9 cellular contexts compared by ENCODE assay signal in genomic region chr4:152640058-152640921, GRCh38. TPM values are rescaled to one million over a fixed set of nuclear protein-coding genes. Genes with fewer than 3 reads are reported as not detected.
DNase-seq lines count a peak whose midpoint lies in the region; ATAC-seq and TF ChIP-seq lines count a peak whose summit lies in the region.
"Had no signal": no experiment of that assay in that cellular context is flagged by ENCODE, and none has a peak within 500 bp of the region (broad histone marks: within the 10 kb centered on the region; RNA-seq: fewer than 3 reads in every experiment).

No MANE protein-coding gene starts in this region.

- H3K4me1 Mint-ChIP-seq in activated CD8-positive, alpha-beta T cell treated with anti-CD3 and anti-CD28 coated beads for 36 hours (ENCODE audit: low read depth): peaks cover 34% of the 10 kb centered on the region
- H3K4me1 Mint-ChIP-seq in activated CD8-positive, alpha-beta T cell treated with anti-CD3 and anti-CD28 coated beads, Interleukin-2, amount 10 ng/mL, durations not matched to agents 7 days and 5 days (ENCODE audit: low read depth): peaks cover 16% of the 10 kb centered on the region
- no peaks in the 10 kb centered on the region for H3K4me1 Mint-ChIP-seq in chondrocyte (ENCODE audit: low read depth)
- no peaks in the 10 kb centered on the region for H3K4me1 Mint-ChIP-seq in mesothelial cell of epicardium

- H3K27me3 Mint-ChIP-seq in activated CD8-positive, alpha-beta T cell treated with anti-CD3 and anti-CD28 coated beads for 36 hours: no peaks in the 10 kb centered on the region
- H3K27me3 Mint-ChIP-seq in activated CD8-positive, alpha-beta T cell treated with anti-CD3 and anti-CD28 coated beads, Interleukin-2, amount 10 ng/mL, durations not matched to agents 7 days and 5 days (ENCODE audit: low read depth): no peaks in the 10 kb centered on the region
- H3K27me3 Mint-ChIP-seq in chondrocyte (ENCODE audit: low read depth): no peaks in the 10 kb centered on the region
- no peaks in the 10 kb centered on the region for H3K27me3 Mint-ChIP-seq in mesothelial cell of epicardium (ENCODE audit: low read depth)

- POLR2A ChIA-PET in activated CD8-positive, alpha-beta T cell treated with anti-CD3 and anti-CD28 coated beads for 36 hours (lab: Charles Lee): interaction anchor here (0.7 kb wide), 1 partner anchor 174 kb away, joined by 3 read pairs; no protein-coding TSS in a partner anchor
- POLR2A ChIA-PET in activated CD8-positive, alpha-beta T cell treated with anti-CD3 and anti-CD28 coated beads, Interleukin-2, amount 10 ng/mL, durations not matched to agents 7 days and 5 days (lab: Charles Lee): interaction anchor here (0.5 kb wide), 1 partner anchor 39 kb away, joined by 3 read pairs; no protein-coding TSS in a partner anchor

- no peaks in the 10 kb centered on the region for H3K9me3 Mint-ChIP-seq in activated CD8-positive, alpha-beta T cell treated with anti-CD3 and anti-CD28 coated beads for 36 hours
- no peaks in the 10 kb centered on the region for H3K9me3 Mint-ChIP-seq in activated CD8-positive, alpha-beta T cell treated with anti-CD3 and anti-CD28 coated beads, Interleukin-2, amount 10 ng/mL, durations not matched to agents 7 days and 5 days (ENCODE audit: insufficient read depth)
- H3K9me3 Mint-ChIP-seq in chondrocyte (ENCODE audit: low read depth) (no peaks in the 10 kb centered on the region), mesothelial cell of epicardium (no peaks in the 10 kb centered on the region)
- H3K9me3 Mint-ChIP-seq: activated naive CD4-positive, alpha-beta T cell treated with anti-CD3 and anti-CD28 coated beads, Interleukin-2, amount 50 U/mL, for 72 hours had no signal

- CTCF ChIA-PET in activated CD8-positive, alpha-beta T cell treated with anti-CD3 and anti-CD28 coated beads for 36 hours (lab: Charles Lee): interaction anchor here (0.7 to 11.4 kb wide), 33 partner anchors 10 to 241 kb away, joined by 3 to 149 read pairs (median 4); no protein-coding TSS in a partner anchor
- CTCF ChIA-PET in activated CD8-positive, alpha-beta T cell treated with anti-CD3 and anti-CD28 coated beads, Interleukin-2, amount 10 ng/mL, durations not matched to agents 7 days and 5 days (lab: Charles Lee): interaction anchor here (0.7 to 10.8 kb wide), 34 partner anchors 8 to 487 kb away, joined by 3 to 152 read pairs (median 4); no protein-coding TSS in a partner anchor

- no peak for ATAC-seq in activated CD8-positive, alpha-beta T cell treated with anti-CD3 and anti-CD28 coated beads for 36 hours
- ATAC-seq in activated CD8-positive, alpha-beta T cell treated with anti-CD3 and anti-CD28 coated beads, Interleukin-2, amount 10 ng/mL, durations not matched to agents 7 days and 5 days: no peak
- ATAC-seq in HG03039 (IDR thresholded peaks at IDR 0.05; ENCODE audit: unreplicated experiment): no peak
- ATAC-seq in GM18517 (IDR thresholded peaks at IDR 0.05; ENCODE audit: unreplicated experiment): no peak
- no peak for ATAC-seq in HG03565 (IDR thresholded peaks at IDR 0.05; ENCODE audit: unreplicated experiment)

- DNase-seq in activated CD8-positive, alpha-beta T cell treated with anti-CD3 and anti-CD28 coated beads for 36 hours: no peak
- DNase-seq in activated CD8-positive, alpha-beta T cell treated with anti-CD3 and anti-CD28 coated beads, Interleukin-2, amount 10 ng/mL, durations not matched to agents 7 days and 5 days: no peak
- DNase-seq in NCI-H2196 (lab: John Stamatoyannopoulos, UW; ENCODE audit: unreplicated experiment) (peak; percentile 20), chondrocyte (ENCODE audit: low spot score) (no peak), mesothelial cell of epicardium (ENCODE audit: low spot score in 2 of 2, unreplicated experiment in 2 of 2) (no peak)

- no peak overlapping the region for H3K27ac Mint-ChIP-seq in activated CD8-positive, alpha-beta T cell treated with anti-CD3 and anti-CD28 coated beads for 36 hours
- H3K27ac Mint-ChIP-seq in activated CD8-positive, alpha-beta T cell treated with anti-CD3 and anti-CD28 coated beads, Interleukin-2, amount 10 ng/mL, durations not matched to agents 7 days and 5 days: no peak overlapping the region
- H3K27ac Mint-ChIP-seq in chondrocyte (ENCODE audit: unreplicated experiment): no peak overlapping the region
- no peak overlapping the region for H3K27ac Mint-ChIP-seq in mesothelial cell of epicardium

- intact Hi-C loops in activated CD8-positive, alpha-beta T cell treated with anti-CD3 and anti-CD28 coated beads for 36 hours (cut with micrococcal nuclease): loop anchor here (2.0 kb wide), 1 partner anchor 139 kb away; no protein-coding TSS in a partner anchor

- H3K4me3 Mint-ChIP-seq in activated CD8-positive, alpha-beta T cell treated with anti-CD3 and anti-CD28 coated beads for 36 hours: no peak overlapping the region
- H3K4me3 Mint-ChIP-seq in activated CD8-positive, alpha-beta T cell treated with anti-CD3 and anti-CD28 coated beads, Interleukin-2, amount 10 ng/mL, durations not matched to agents 7 days and 5 days: no peak overlapping the region
- no peak overlapping the region for H3K4me3 Mint-ChIP-seq in chondrocyte (ENCODE audit: unreplicated experiment)
- H3K4me3 Mint-ChIP-seq in mesothelial cell of epicardium: no peak overlapping the region

- peak; percentile 94 for TF ChIP-seq CTCF in activated CD8-positive, alpha-beta T cell treated with anti-CD3 and anti-CD28 coated beads for 36 hours (IDR thresholded peaks at IDR 0.05)
- TF ChIP-seq CTCF in chondrocyte (IDR thresholded peaks at IDR 0.05) (peak; percentile 92), mesothelial cell of epicardium (IDR thresholded peaks at IDR 0.05; ENCODE audit: unreplicated experiment) (peak; percentile 95)

- peaks cover 5% of the 10 kb centered on the region for H3K36me3 Mint-ChIP-seq in activated CD8-positive, alpha-beta T cell treated with anti-CD3 and anti-CD28 coated beads for 36 hours (ENCODE audit: low read depth)
- H3K36me3 Mint-ChIP-seq in activated CD8-positive, alpha-beta T cell treated with anti-CD3 and anti-CD28 coated beads, Interleukin-2, amount 10 ng/mL, durations not matched to agents 7 days and 5 days (ENCODE audit: low read depth): peaks cover 4% of the 10 kb centered on the region
- H3K36me3 Mint-ChIP-seq in chondrocyte (ENCODE audit: low read depth): no peaks in the 10 kb centered on the region
- H3K36me3 Mint-ChIP-seq in mesothelial cell of epicardium: no peaks in the 10 kb centered on the region

RNA-seq across cellular contexts. Expression of gene TMEM154, which starts 39.5 kb away (rescaled TPM):
- total RNA-seq in activated CD8-positive, alpha-beta T cell treated with anti-CD3 and anti-CD28 coated beads for 36 hours: 10 to 100 TPM; 12.2 to 17.5 TPM
- total RNA-seq in activated CD8-positive, alpha-beta T cell treated with anti-CD3 and anti-CD28 coated beads, Interleukin-2, amount 10 ng/mL, durations not matched to agents 7 days and 5 days: 10 to 100 TPM; 20.0 to 22.2 TPM
- total RNA-seq in chondrocyte (1.8 to 2.9 TPM (median 2.2 TPM) in 3 replicates), mesothelial cell of epicardium (0.75 to 1.2 TPM (median 0.98 TPM) in 3 replicates)
